In the genomic region with DNA sequence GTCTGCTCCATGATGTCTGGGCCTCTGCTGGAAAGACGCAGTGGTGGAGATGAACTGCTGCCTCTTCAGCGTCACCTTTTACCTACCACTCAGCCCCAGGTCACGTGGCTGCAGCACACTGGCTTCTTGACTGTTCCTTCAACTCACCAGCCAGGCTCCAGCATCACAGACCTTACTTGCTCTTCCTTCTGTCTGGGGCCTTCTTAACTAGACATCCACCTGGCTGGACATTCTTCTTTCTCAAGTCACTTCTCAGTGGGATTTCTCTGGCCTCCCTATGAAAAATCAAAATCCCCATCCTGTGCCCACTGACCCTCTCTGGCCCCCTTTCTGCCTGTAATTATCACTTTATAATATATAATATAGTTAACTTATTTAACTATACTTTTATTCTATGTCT, we compare ENCODE assay signal across 39 cellular contexts.
"Had no signal": no experiment of that assay in that cellular context is flagged by ENCODE, and none has a peak within 500 bp of the region (broad histone marks: within the 10 kb centered on the region; RNA-seq: fewer than 3 reads in every experiment).

No MANE protein-coding gene starts in this region.

- H3K36me3 Mint-ChIP-seq: activated naive CD4-positive, alpha-beta T cell treated with anti-CD3 and anti-CD28 coated beads, Interleukin-2, amount 10 ng/mL, durations not matched to agents 7 days and 5 days; activated naive CD4-positive, alpha-beta T cell treated with anti-CD3 and anti-CD28 coated beads, Interleukin-2, amount 50 U/mL, for 24 hours; activated naive CD8-positive, alpha-beta T cell treated with anti-CD3 and anti-CD28 coated beads for 36 hours; activated naive CD8-positive, alpha-beta T cell treated with anti-CD3 and anti-CD28 coated beads, Interleukin-2, amount 10 ng/mL, durations not matched to agents 7 days and 5 days; brain had no signal

- H3K9me3 Mint-ChIP-seq: activated naive CD4-positive, alpha-beta T cell treated with anti-CD3 and anti-CD28 coated beads, Interleukin-2, amount 10 ng/mL, durations not matched to agents 7 days and 5 days; activated naive CD4-positive, alpha-beta T cell treated with anti-CD3 and anti-CD28 coated beads, Interleukin-2, amount 50 U/mL, for 24 hours; activated naive CD8-positive, alpha-beta T cell treated with anti-CD3 and anti-CD28 coated beads for 36 hours; activated naive CD8-positive, alpha-beta T cell treated with anti-CD3 and anti-CD28 coated beads, Interleukin-2, amount 10 ng/mL, durations not matched to agents 7 days and 5 days; activated naive CD8-positive, alpha-beta T cell treated with anti-CD3 and anti-CD28 coated beads, Interleukin-2, amount 50 U/mL, for 24 hours; activated T-helper 1 cell treated with anti-CD3 and anti-CD28 coated beads, Interleukin-12 subunit alpha, Interleukin-12 subunit beta, Interleukin-2, Interleukin-4 antibody, amounts not matched to agents 30 ng/mL and 10 ng/mL and 1 ng/mL, durations not matched to agents 14 hours and 24 hours and 36 hours; activated T-helper 2 cell treated with anti-CD3 and anti-CD28 coated beads, Interferon-gamma antibody, Interleukin-2, Interleukin-4, amounts not matched to agents 10 μg/mL and 5 μg/mL and 100 μg/mL, durations not matched to agents 14 hours and 24 hours and 36 hours; central memory CD8-positive, alpha-beta T cell had no signal

- DNase-seq: activated effector memory CD4-positive, alpha-beta T cell treated with anti-CD3 and anti-CD28 coated beads, Interleukin-2, amount 50 U/mL, for 16 hours; activated effector memory CD4-positive, alpha-beta T cell treated with Interleukin-2 at 50 U/mL for 16 hours; activated gamma-delta T cell; activated gamma-delta T cell treated with Interleukin-2 at 50 U/mL for 16 hours; activated naive CD4-positive, alpha-beta T cell; activated naive CD4-positive, alpha-beta T cell treated with anti-CD3 and anti-CD28 coated beads for 36 hours; activated naive CD4-positive, alpha-beta T cell treated with anti-CD3 and anti-CD28 coated beads, Interleukin-2, amount 10 ng/mL, durations not matched to agents 7 days and 5 days; activated naive CD4-positive, alpha-beta T cell treated with anti-CD3 and anti-CD28 coated beads, Interleukin-2, amount 50 U/mL, for 16 hours; activated naive CD4-positive, alpha-beta T cell treated with Interleukin-2 at 50 U/mL for 16 hours; activated naive CD8-positive, alpha-beta T cell treated with anti-CD3 and anti-CD28 coated beads for 36 hours; activated naive CD8-positive, alpha-beta T cell treated with anti-CD3 and anti-CD28 coated beads, Interleukin-2, amount 10 ng/mL, durations not matched to agents 7 days and 5 days; activated naive CD8-positive, alpha-beta T cell treated with anti-CD3 and anti-CD28 coated beads, Interleukin-2, amount 50 U/mL, for 24 hours; activated T-cell treated with anti-CD3 and anti-CD28 coated beads, Interleukin-2, amount 50 U/mL, for 24 hours; activated T-cell treated with anti-CD3 and anti-CD28 coated beads, Interleukin-2, amount 50 U/mL, for 4 hours; activated T-cell treated with anti-CD3 and anti-CD28 coated beads, Interleukin-2, amount 50 U/mL, for 48 hours; activated T-cell treated with anti-CD3 and anti-CD28 coated beads, Interleukin-2, amount 50 U/mL, for 72 hours; adrenal gland; amniotic stem cell; amygdala; anterior cingulate cortex; aorta; body of pancreas; brain microvascular endothelial cell; caudate nucleus; central memory CD4-positive, alpha-beta T cell; cerebellar nuclear complex had no signal

- H3K4me1 Mint-ChIP-seq: activated naive CD4-positive, alpha-beta T cell treated with anti-CD3 and anti-CD28 coated beads, Interleukin-2, amount 10 ng/mL, durations not matched to agents 7 days and 5 days; activated naive CD4-positive, alpha-beta T cell treated with anti-CD3 and anti-CD28 coated beads, Interleukin-2, amount 50 U/mL, for 24 hours; activated naive CD8-positive, alpha-beta T cell treated with anti-CD3 and anti-CD28 coated beads for 36 hours; activated naive CD8-positive, alpha-beta T cell treated with anti-CD3 and anti-CD28 coated beads, Interleukin-2, amount 10 ng/mL, durations not matched to agents 7 days and 5 days; activated naive CD8-positive, alpha-beta T cell treated with anti-CD3 and anti-CD28 coated beads, Interleukin-2, amount 50 U/mL, for 24 hours; activated T-helper 17 cell treated with anti-CD3 and anti-CD28 coated beads, Interleukin-2, amount 50 U/mL, for 72 hours; central memory CD8-positive, alpha-beta T cell had no signal

- H3K9me3 ChIP-seq: adrenal gland, ascending aorta, body of pancreas, breast epithelium had no signal

- H3K4me3 ChIP-seq: adrenal gland, ascending aorta, body of pancreas, breast epithelium, cardiac muscle cell had no signal

- H3K27me3 Mint-ChIP-seq: activated naive CD4-positive, alpha-beta T cell treated with anti-CD3 and anti-CD28 coated beads, Interleukin-2, amount 10 ng/mL, durations not matched to agents 7 days and 5 days; activated naive CD4-positive, alpha-beta T cell treated with anti-CD3 and anti-CD28 coated beads, Interleukin-2, amount 50 U/mL, for 24 hours; activated naive CD8-positive, alpha-beta T cell; activated naive CD8-positive, alpha-beta T cell treated with anti-CD3 and anti-CD28 coated beads for 36 hours; activated naive CD8-positive, alpha-beta T cell treated with anti-CD3 and anti-CD28 coated beads, Interleukin-2, amount 50 U/mL, for 24 hours; activated T-cell treated with anti-CD3 and anti-CD28 coated beads, Interleukin-2, amount 50 U/mL, for 24 hours had no signal

- H3K4me3 Mint-ChIP-seq: activated naive CD4-positive, alpha-beta T cell treated with anti-CD3 and anti-CD28 coated beads for 36 hours; activated naive CD4-positive, alpha-beta T cell treated with anti-CD3 and anti-CD28 coated beads, Interleukin-2, amount 10 ng/mL, durations not matched to agents 7 days and 5 days; activated naive CD4-positive, alpha-beta T cell treated with anti-CD3 and anti-CD28 coated beads, Interleukin-2, amount 50 U/mL, for 24 hours; activated naive CD8-positive, alpha-beta T cell; activated naive CD8-positive, alpha-beta T cell treated with anti-CD3 and anti-CD28 coated beads for 36 hours; activated naive CD8-positive, alpha-beta T cell treated with anti-CD3 and anti-CD28 coated beads, Interleukin-2, amount 10 ng/mL, durations not matched to agents 7 days and 5 days; activated naive CD8-positive, alpha-beta T cell treated with anti-CD3 and anti-CD28 coated beads, Interleukin-2, amount 50 U/mL, for 24 hours; activated T-cell treated with anti-CD3 and anti-CD28 coated beads, Interleukin-2, amount 50 U/mL, for 24 hours; activated T-cell treated with anti-CD3 and anti-CD28 coated beads, Interleukin-2, amount 50 U/mL, for 4 hours; activated T-cell treated with anti-CD3 and anti-CD28 coated beads, Interleukin-2, amount 50 U/mL, for 72 hours; activated T-helper 1 cell treated with anti-CD3 and anti-CD28 coated beads, Interleukin-12 subunit alpha, Interleukin-12 subunit beta, Interleukin-2, Interleukin-4 antibody, amounts not matched to agents 30 ng/mL and 10 ng/mL and 1 ng/mL, durations not matched to agents 14 hours and 24 hours and 36 hours; activated T-helper 17 cell treated with anti-CD3 and anti-CD28 coated beads, Interleukin-2, amount 50 U/mL, for 72 hours; brain; central memory CD8-positive, alpha-beta T cell had no signal

- H3K4me1 ChIP-seq: adrenal gland, ascending aorta, body of pancreas, breast epithelium had no signal

- FAIRE-seq: astrocyte, bronchial epithelial cell had no signal

- H3K27ac Mint-ChIP-seq: activated naive CD4-positive, alpha-beta T cell treated with anti-CD3 and anti-CD28 coated beads for 36 hours; activated naive CD4-positive, alpha-beta T cell treated with anti-CD3 and anti-CD28 coated beads, Interleukin-2, amount 10 ng/mL, durations not matched to agents 7 days and 5 days; activated naive CD4-positive, alpha-beta T cell treated with anti-CD3 and anti-CD28 coated beads, Interleukin-2, amount 50 U/mL, for 24 hours; activated naive CD4-positive, alpha-beta T cell treated with anti-CD3 and anti-CD28 coated beads, Interleukin-2, amount 50 U/mL, for 72 hours; activated naive CD8-positive, alpha-beta T cell; activated naive CD8-positive, alpha-beta T cell treated with anti-CD3 and anti-CD28 coated beads for 36 hours; activated naive CD8-positive, alpha-beta T cell treated with anti-CD3 and anti-CD28 coated beads, Interleukin-2, amount 10 ng/mL, durations not matched to agents 7 days and 5 days; activated naive CD8-positive, alpha-beta T cell treated with anti-CD3 and anti-CD28 coated beads, Interleukin-2, amount 50 U/mL, for 24 hours; activated T-cell treated with anti-CD3 and anti-CD28 coated beads, Interleukin-2, amount 50 U/mL, for 24 hours; activated T-cell treated with anti-CD3 and anti-CD28 coated beads, Interleukin-2, amount 50 U/mL, for 72 hours; activated T-helper 1 cell treated with anti-CD3 and anti-CD28 coated beads, Interleukin-12 subunit alpha, Interleukin-12 subunit beta, Interleukin-2, Interleukin-4 antibody, amounts not matched to agents 30 ng/mL and 10 ng/mL and 1 ng/mL, durations not matched to agents 14 hours and 24 hours and 36 hours; activated T-helper 17 cell treated with anti-CD3 and anti-CD28 coated beads, Interleukin-2, amount 50 U/mL, for 72 hours; activated T-helper 2 cell treated with anti-CD3 and anti-CD28 coated beads, Interferon-gamma antibody, Interleukin-2, Interleukin-4, amounts not matched to agents 10 μg/mL and 5 μg/mL and 100 μg/mL, durations not matched to agents 14 hours and 24 hours and 36 hours; brain had no signal

- H3K27me3 ChIP-seq: adrenal gland, ascending aorta, body of pancreas, brain microvascular endothelial cell, breast epithelium, cardiac muscle cell had no signal

- H3K36me3 ChIP-seq: adrenal gland, ascending aorta, brain microvascular endothelial cell, breast epithelium, cardiac muscle cell had no signal

- ATAC-seq: activated naive CD4-positive, alpha-beta T cell treated with anti-CD3 and anti-CD28 coated beads, Interleukin-2, amount 50 U/mL, for 72 hours; activated naive CD8-positive, alpha-beta T cell treated with anti-CD3 and anti-CD28 coated beads, Interleukin-2, amount 50 U/mL, for 24 hours; activated T-cell treated with anti-CD3 and anti-CD28 coated beads, Interleukin-2, amount 50 U/mL, for 4 hours; activated T-cell treated with anti-CD3 and anti-CD28 coated beads, Interleukin-2, amount 50 U/mL, for 72 hours; activated T-helper 17 cell treated with anti-CD3 and anti-CD28 coated beads, Interleukin-2, amount 50 U/mL, for 72 hours; body of pancreas had no signal

- H3K27ac ChIP-seq: adrenal gland, ascending aorta, body of pancreas, brain microvascular endothelial cell, breast epithelium, cardiac muscle cell had no signal
